Comparison of ENCODE assay signal across 8 cellular contexts in genomic region chr6:87722831-87723726, GRCh38. TPM values are rescaled to one million over a fixed set of nuclear protein-coding genes. Genes with fewer than 3 reads are reported as not detected.
A peak's percentile ranks its signal among the peaks of the same experiment; 100 is the strongest.
DNase-seq lines count a peak whose midpoint lies in the region; ATAC-seq, FAIRE-seq and TF ChIP-seq lines count a peak whose summit lies in the region.

No MANE protein-coding gene starts in this region.

- H3K4me1 Mint-ChIP-seq in activated T-cell treated with anti-CD3 and anti-CD28 coated beads, Interleukin-2, amount 50 U/mL, for 24 hours (ENCODE audit: low read depth): peaks cover 33% of the 10 kb centered on the region
- peaks cover 5% of the 10 kb centered on the region for H3K4me1 Mint-ChIP-seq in glutamatergic neuron (ENCODE audit: low read depth, unreplicated experiment)

- ATAC-seq in pancreas: peak; percentile 98 to 100 (median 99)

- H3K9me3 Mint-ChIP-seq in activated T-cell treated with anti-CD3 and anti-CD28 coated beads, Interleukin-2, amount 50 U/mL, for 24 hours: no peaks in the 10 kb centered on the region
- no peaks in the 10 kb centered on the region for H3K9me3 Mint-ChIP-seq in glutamatergic neuron (ENCODE audit: unreplicated experiment)

- H3K27me3 Mint-ChIP-seq in activated T-cell treated with anti-CD3 and anti-CD28 coated beads, Interleukin-2, amount 50 U/mL, for 24 hours: no peaks in the 10 kb centered on the region
- H3K27me3 Mint-ChIP-seq in glutamatergic neuron (ENCODE audit: unreplicated experiment): peaks cover 1% of the 10 kb centered on the region

- FAIRE-seq in pancreas (lab: Jason Lieb, UNC): no peak

- TF ChIP-seq CTCF in WI38 (IDR thresholded peaks at IDR 0.05; ENCODE audit: low read depth, low read length) (no peak), glutamatergic neuron (IDR thresholded peaks at IDR 0.05; ENCODE audit: partially characterized antibody, unreplicated experiment) (no peak), pancreas (IDR thresholded peaks at IDR 0.05) (no peak)

- no peaks in the 10 kb centered on the region for H3K36me3 Mint-ChIP-seq in activated T-cell treated with anti-CD3 and anti-CD28 coated beads, Interleukin-2, amount 50 U/mL, for 24 hours (ENCODE audit: low read depth)
- H3K36me3 Mint-ChIP-seq in glutamatergic neuron (ENCODE audit: unreplicated experiment): no peaks in the 10 kb centered on the region

- no peak for DNase-seq in activated T-cell treated with anti-CD3 and anti-CD28 coated beads, Interleukin-2, amount 50 U/mL, for 24 hours
- DNase-seq in activated T-cell treated with anti-CD3 and anti-CD28 coated beads, Interleukin-2, amount 50 U/mL, for 48 hours: no peak
- DNase-seq in glutamatergic neuron (no peak), pancreas (peak in 5 of 6 donors; percentile 75 to 85 (median 80)), mesenteric fat pad (ENCODE audit: low spot score) (no peak)
- no peak for DNase-seq in stimulated activated CD4-positive, alpha-beta T cell treated with anti-CD3 and anti-CD28 coated beads, Interleukin-2, amount 100 ng/mL, for 48 hours

- H3K27me3 ChIP-seq in HUES64 (ENCODE audit: insufficient read depth, low read length) (no peaks in the 10 kb centered on the region), pancreas (no peaks in the 10 kb centered on the region)

- intact Hi-C loops in pancreas (cut with DNase I): no loop called here

- peak overlapping the region; percentile 39; the same call in 1 of the 2 replicates for H3K9ac ChIP-seq in HUES64 (ENCODE audit: low read depth, low read length)

- H3K4me3 ChIP-seq in HUES64 (ENCODE audit: low read length) (no peak overlapping the region), WI38 (ENCODE audit: low read depth, low read length) (0 out of 2 replicates have a peak overlapping the region, but pooled peaks have one; percentile 8), pancreas (no peak overlapping the region)

- peak overlapping the region; percentile 56 for H3K27ac Mint-ChIP-seq in activated T-cell treated with anti-CD3 and anti-CD28 coated beads, Interleukin-2, amount 50 U/mL, for 24 hours
- peak overlapping the region; percentile 76 for H3K27ac Mint-ChIP-seq in glutamatergic neuron (ENCODE audit: unreplicated experiment)

- peaks cover 13% of the 10 kb centered on the region for H3K4me1 ChIP-seq in HUES64 (ENCODE audit: insufficient read depth, low read length)
- peaks cover 0 to 4% (median 0%) of the 10 kb centered on the region in 3 donors for H3K4me1 ChIP-seq in pancreas

- H3K36me3 ChIP-seq in HUES64 (ENCODE audit: insufficient read depth, low read length): no peaks in the 10 kb centered on the region
- no peaks in the 10 kb centered on the region for H3K36me3 ChIP-seq in pancreas

- no peaks in the 10 kb centered on the region for H3K9me3 ChIP-seq in HUES64 (ENCODE audit: insufficient read depth, low read depth, low read length)
- H3K9me3 ChIP-seq in pancreas: no peaks in the 10 kb centered on the region

- WGBS in HUES64: 68% methylated on average over 7 of the region's 8 CpGs
- 34 to 36% methylated on average over 8 of the region's 8 CpGs for WGBS in pancreas, 2 donors

- no peak overlapping the region for H3K4me3 Mint-ChIP-seq in activated T-cell treated with anti-CD3 and anti-CD28 coated beads, Interleukin-2, amount 50 U/mL, for 24 hours
- no peak overlapping the region for H3K4me3 Mint-ChIP-seq in glutamatergic neuron (ENCODE audit: unreplicated experiment)

- H3K27ac ChIP-seq in HUES64 (ENCODE audit: low read depth, low read length) (peak overlapping the region; percentile 20), pancreas (peak overlapping the region in 2 of 4 donors; percentile 8 to 50)

RNA-seq across cellular contexts. Expression of gene AKIRIN2, which starts 21.0 kb away (rescaled TPM):
- polyA plus RNA-seq in HUES64 (2013, experiment 1 of 2): 47.8 TPM
- polyA plus RNA-seq in HUES64 (2013, experiment 2 of 2): 54.5 TPM
- total RNA-seq in glutamatergic neuron (ENCODE audit: unreplicated experiment) (167 TPM), pancreas (10 to 100 TPM in 3 of 6 donors, 1 to 10 TPM in 3; 7.3 to 20.1 (median 10.2) TPM), mesenteric fat pad (55.7 TPM)
- 10 to 100 TPM in 1 of 2 donors, 1 to 10 TPM in 1; 9.0 to 11.9 TPM for polyA plus RNA-seq in pancreas

Comparison
In these comparisons a context has a peak if more than half of its experiments do, and no peak if none do; other contexts are left out.
1. DNase-seq: peak in pancreas (5 of 6); none in activated T-cell treated with anti-CD3 and anti-CD28 coated beads, Interleukin-2, amount 50 U/mL, for 24 hours (single experiment), activated T-cell treated with anti-CD3 and anti-CD28 coated beads, Interleukin-2, amount 50 U/mL, for 48 hours (0 of 2), glutamatergic neuron (single experiment), mesenteric fat pad (single experiment) and stimulated activated CD4-positive, alpha-beta T cell treated with anti-CD3 and anti-CD28 coated beads, Interleukin-2, amount 100 ng/mL, for 48 hours (0 of 2).